ENCODE assay signal across 16 cellular contexts in the genomic region with DNA sequence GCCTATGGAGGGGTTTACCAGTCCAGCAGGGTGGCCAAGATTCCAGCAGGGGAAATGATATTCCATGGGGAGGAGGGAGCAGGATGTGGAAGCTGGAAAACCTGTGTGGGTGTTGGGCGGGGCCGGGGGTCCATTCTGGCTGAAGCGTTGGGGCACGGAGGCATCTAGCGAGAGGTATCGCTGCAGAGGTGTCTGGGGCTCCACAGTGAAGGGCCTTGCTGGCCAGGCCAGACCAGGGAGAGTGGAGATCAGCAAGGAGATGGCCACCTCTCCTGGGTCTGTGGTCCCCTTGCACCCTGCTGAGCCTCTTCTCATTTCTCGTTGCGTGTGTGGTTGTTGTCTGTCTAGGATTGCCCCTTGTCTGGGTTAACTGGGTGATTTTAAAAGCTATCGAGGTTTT. TPM values are rescaled to one million over a fixed set of nuclear protein-coding genes. Genes with fewer than 3 reads are reported as not detected.
DNase-seq lines count a peak whose midpoint lies in the region; ATAC-seq and TF ChIP-seq lines count a peak whose summit lies in the region.
"Had no signal": no experiment of that assay in that cellular context is flagged by ENCODE, and none has a peak within 500 bp of the region (broad histone marks: within the 10 kb centered on the region; RNA-seq: fewer than 3 reads in every experiment).

No MANE protein-coding gene starts in this region.

- H3K4me1 ChIP-seq in HEK293 (ENCODE audit: control insufficient read depth, insufficient read depth, low read length) (peaks cover 10% of the 10 kb centered on the region), lung (ENCODE audit: control insufficient read depth in 2 of 2, insufficient read depth in 2 of 2, low read length in 2 of 2) (peaks cover 15 to 29% of the 10 kb centered on the region in 2 donors)

- DNase-seq in dermis blood vessel endothelial cell (peak; percentile 30), lung (ENCODE audit: low spot score) (no peak), HuH-7.5 (ENCODE audit: low spot score) (no peak), omental fat pad (ENCODE audit: low spot score) (no peak)
- no peak for DNase-seq in activated effector memory CD4-positive, alpha-beta T cell treated with Interleukin-2 at 50 U/mL for 16 hours
- DNase-seq: activated B cell treated with CpG ODN at 0.5 μM for 24 hours; activated CD4-positive, alpha-beta memory T cell treated with anti-CD3 and anti-CD28 coated beads, Interleukin-2, amount 10 ng/mL, durations not matched to agents 7 days and 5 days; activated naive CD8-positive, alpha-beta T cell treated with anti-CD3 and anti-CD28 coated beads, Interleukin-2, amount 10 ng/mL, durations not matched to agents 7 days and 5 days; activated T-cell treated with anti-CD3 and anti-CD28 coated beads, Interleukin-2, amount 50 U/mL, for 24 hours had no signal

- H3K9me3 ChIP-seq in HEK293 (ENCODE audit: control insufficient read depth, insufficient read depth, low read depth, low read length) (no peaks in the 10 kb centered on the region), lung (ENCODE audit: control insufficient read depth in 2 of 2, insufficient read depth in 1 of 2, low read length in 1 of 2) (peaks cover 0 to 2% of the 10 kb centered on the region in 2 donors)
- H3K9me3 ChIP-seq: neutrophil had no signal

- H3K36me3 Mint-ChIP-seq in stimulated activated memory B cell treated with anti-CD40 and anti-IgM and Interleukin-4, amounts not matched to agents 10 μg/mL and 1 μg/mL and 100 μg/mL, for 72 hours = peaks cover 15% of the 10 kb centered on the region
- H3K36me3 Mint-ChIP-seq: mesothelial cell of epicardium had no signal

- H3K36me3 ChIP-seq in HEK293 (ENCODE audit: control insufficient read depth in 2 of 2, insufficient read depth in 1 of 2, low read length in 2 of 2) (peaks cover 0 to 4% of the 10 kb centered on the region in 2 experiments; a peak in 2 of 3 replicates), lung (ENCODE audit: control insufficient read depth in 2 of 2, insufficient read depth in 2 of 2, low read length in 2 of 2) (no peaks in the 10 kb centered on the region)
- H3K36me3 ChIP-seq: breast epithelium, neutrophil had no signal

- no peaks in the 10 kb centered on the region for H3K27me3 ChIP-seq in lung (ENCODE audit: control insufficient read depth, insufficient read depth)
- H3K27me3 ChIP-seq: breast epithelium, neutrophil had no signal

- peak overlapping the region; percentile 5 for H3K27ac Mint-ChIP-seq in stimulated activated memory B cell treated with anti-CD40 and anti-IgM and Interleukin-4, amounts not matched to agents 10 μg/mL and 1 μg/mL and 100 μg/mL, for 72 hours
- H3K27ac Mint-ChIP-seq: activated B cell treated with CpG ODN at 0.5 μM for 24 hours; activated CD4-positive, alpha-beta memory T cell treated with anti-CD3 and anti-CD28 coated beads, Interleukin-2, amount 10 ng/mL, durations not matched to agents 7 days and 5 days; activated naive CD8-positive, alpha-beta T cell treated with anti-CD3 and anti-CD28 coated beads, Interleukin-2, amount 10 ng/mL, durations not matched to agents 7 days and 5 days; mesothelial cell of epicardium; T-helper 1 cell treated with Interleukin-12 subunit alpha and Interleukin-12 subunit beta and Interleukin-4 antibody, amounts not matched to agents 30 μg/mL and 1 μg/mL, for 36 hours had no signal

- TF ChIP-seq CTCF in HEK293 (tag by site-specific recombination; IDR thresholded peaks at IDR 0.05) (no peak), lung (IDR thresholded peaks at IDR 0.05; ENCODE audit: control extremely low read depth, extremely low read depth) (no peak), omental fat pad (IDR thresholded peaks at IDR 0.05) (no peak)

- no peak overlapping the region for H3K27ac ChIP-seq in HEK293 (ENCODE audit: extremely low read depth, low read depth, low read length)
- H3K27ac ChIP-seq in lung (ENCODE audit: low read depth in 1 of 2, low read length in 1 of 2) = peak overlapping the region; percentile 59 to 79
- H3K27ac ChIP-seq: KMS-11, neutrophil had no signal

- 86 to 88% methylated on average over 9 of the region's 9 CpGs for WGBS in lung, 2 donors

- H3K9me3 Mint-ChIP-seq in stimulated activated memory B cell treated with anti-CD40 and anti-IgM and Interleukin-4, amounts not matched to agents 10 μg/mL and 1 μg/mL and 100 μg/mL, for 72 hours = peaks cover 3% of the 10 kb centered on the region
- H3K9me3 Mint-ChIP-seq: activated CD4-positive, alpha-beta memory T cell treated with anti-CD3 and anti-CD28 coated beads, Interleukin-2, amount 10 ng/mL, durations not matched to agents 7 days and 5 days had no signal

- no peak overlapping the region for H3K4me3 ChIP-seq in HEK293 (ENCODE audit: low read depth, low read length)
- H3K4me3 ChIP-seq in lung = no peak overlapping the region
- H3K4me3 ChIP-seq: breast epithelium had no signal

- CTCF ChIA-PET in HEK293 (lab: Yijun Ruan, JAX) = interaction anchor here (0.9 kb wide), 1 partner anchor 313 kb away, joined by 3 read pairs; no protein-coding TSS in a partner anchor

- H3K27me3 Mint-ChIP-seq in stimulated activated memory B cell treated with anti-CD40 and anti-IgM and Interleukin-4, amounts not matched to agents 10 μg/mL and 1 μg/mL and 100 μg/mL, for 72 hours = no peaks in the 10 kb centered on the region
- H3K27me3 Mint-ChIP-seq: activated B cell treated with CpG ODN at 0.5 μM for 24 hours; activated CD4-positive, alpha-beta memory T cell treated with anti-CD3 and anti-CD28 coated beads, Interleukin-2, amount 10 ng/mL, durations not matched to agents 7 days and 5 days; activated T-cell treated with anti-CD3 and anti-CD28 coated beads, Interleukin-2, amount 50 U/mL, for 24 hours had no signal

- ATAC-seq in lung (ENCODE audit: insufficient read depth, low FRiP score) (no peak), omental fat pad (ENCODE audit: low FRiP score) (no peak)
- no peak for ATAC-seq in stimulated activated memory B cell treated with anti-CD40 and anti-IgM and Interleukin-4, amounts not matched to agents 10 μg/mL and 1 μg/mL and 100 μg/mL, for 72 hours

- POLR2A ChIA-PET in HEK293 (lab: Yijun Ruan, JAX) = no interaction called here

- peaks cover 74% of the 10 kb centered on the region for H3K4me1 Mint-ChIP-seq in stimulated activated memory B cell treated with anti-CD40 and anti-IgM and Interleukin-4, amounts not matched to agents 10 μg/mL and 1 μg/mL and 100 μg/mL, for 72 hours
- H3K4me1 Mint-ChIP-seq: activated naive CD8-positive, alpha-beta T cell treated with anti-CD3 and anti-CD28 coated beads, Interleukin-2, amount 10 ng/mL, durations not matched to agents 7 days and 5 days; mesothelial cell of epicardium had no signal

- no peak overlapping the region for H3K4me3 Mint-ChIP-seq in stimulated activated memory B cell treated with anti-CD40 and anti-IgM and Interleukin-4, amounts not matched to agents 10 μg/mL and 1 μg/mL and 100 μg/mL, for 72 hours
- H3K4me3 Mint-ChIP-seq: activated B cell treated with CpG ODN at 0.5 μM for 24 hours; activated CD4-positive, alpha-beta memory T cell treated with anti-CD3 and anti-CD28 coated beads, Interleukin-2, amount 10 ng/mL, durations not matched to agents 7 days and 5 days; activated naive CD8-positive, alpha-beta T cell treated with anti-CD3 and anti-CD28 coated beads, Interleukin-2, amount 10 ng/mL, durations not matched to agents 7 days and 5 days; activated T-cell treated with anti-CD3 and anti-CD28 coated beads, Interleukin-2, amount 50 U/mL, for 24 hours; mesothelial cell of epicardium; T-helper 1 cell treated with Interleukin-12 subunit alpha and Interleukin-12 subunit beta and Interleukin-4 antibody, amounts not matched to agents 30 μg/mL and 1 μg/mL, for 36 hours had no signal

TF ChIP-seq in HEK293, 187 proteins besides CTCF, POLR2A, EP300 and RAD21:
- TF ChIP-seq IKZF3 (tag by site-specific recombination; IDR thresholded peaks at IDR 0.05) = 0 out of 2 replicates have a peak, but pooled peaks have one; percentile 27
- TF ChIP-seq ZFHX2 (tag by site-specific recombination; conservative IDR thresholded peaks at IDR 0.05) = peak; percentile 26; the same call in 1 of the 2 replicates
- TF ChIP-seq BCL11B (tag by site-specific recombination; IDR thresholded peaks at IDR 0.05; ENCODE audit: low read depth) = no peak
- TF ChIP-seq PRDM1 (tag by site-specific recombination; IDR thresholded peaks at IDR 0.05) = no peak
- no peak for TF ChIP-seq ZNF426 (tag by site-specific recombination; IDR thresholded peaks at IDR 0.05)
- TF ChIP-seq, protein P1, sequence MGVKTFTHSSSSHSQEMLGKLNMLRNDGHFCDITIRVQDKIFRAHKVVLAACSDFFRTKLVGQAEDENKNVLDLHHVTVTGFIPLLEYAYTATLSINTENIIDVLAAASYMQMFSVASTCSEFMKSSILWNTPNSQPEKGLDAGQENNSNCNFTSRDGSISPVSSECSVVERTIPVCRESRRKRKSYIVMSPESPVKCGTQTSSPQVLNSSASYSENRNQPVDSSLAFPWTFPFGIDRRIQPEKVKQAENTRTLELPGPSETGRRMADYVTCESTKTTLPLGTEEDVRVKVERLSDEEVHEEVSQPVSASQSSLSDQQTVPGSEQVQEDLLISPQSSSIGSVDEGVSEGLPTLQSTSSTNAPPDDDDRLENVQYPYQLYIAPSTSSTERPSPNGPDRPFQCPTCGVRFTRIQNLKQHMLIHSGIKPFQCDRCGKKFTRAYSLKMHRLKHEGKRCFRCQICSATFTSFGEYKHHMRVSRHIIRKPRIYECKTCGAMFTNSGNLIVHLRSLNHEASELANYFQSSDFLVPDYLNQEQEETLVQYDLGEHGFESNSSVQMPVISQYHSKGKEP (tag by site-specific recombination; IDR thresholded peaks at IDR 0.05) = no peak
TF ChIP-seq in HEK293: peak in this region for 2.

RNA-seq across cellular contexts. Expression of a gene that starts 6.2 kb away (rescaled TPM):
- total RNA-seq in dermis blood vessel endothelial cell = 25.7 and 37.4 TPM in 2 replicates
- total RNA-seq in lung = 10 to 100 TPM; 27.4 to 50.5 TPM
- 10 to 100 TPM; 16.2 to 30.7 TPM for polyA plus RNA-seq in lung
- 100 to 1,000 TPM; 118 to 175 (median 140) TPM for total RNA-seq in omental fat pad
